ENCODE assay signal across 1 cellular context in genomic region chr6:168825226-168826077, GRCh38.
TF ChIP-seq lines count a peak whose summit lies in the region.

No MANE protein-coding gene starts in this region.

TF ChIP-seq in GM23338, 12 proteins besides CTCF, POLR2A, EP300 and RAD21 (continued from another document):
- TF ChIP-seq ZNF462 (CRISPR knock-in tag; IDR thresholded peaks at IDR 0.05), result no peak
- TF ChIP-seq STAT1 (IDR thresholded peaks at IDR 0.05; ENCODE audit: unreplicated experiment), result no peak
- no peak for TF ChIP-seq CREB1 (CRISPR knock-in tag; IDR thresholded peaks at IDR 0.05; ENCODE audit: low read depth)
- TF ChIP-seq ETS1 (IDR thresholded peaks at IDR 0.05), result no peak
- TF ChIP-seq EZH2phosphoT487 (IDR thresholded peaks at IDR 0.05; ENCODE audit: unreplicated experiment), result no peak
- TF ChIP-seq JUNB (IDR thresholded peaks at IDR 0.05; ENCODE audit: unreplicated experiment), result no peak
